In genomic region chrX:86910027-86910426, GRCh38 we compare ENCODE assay signal across 11 cellular contexts.
"Had no signal": no experiment of that assay in that cellular context is flagged by ENCODE, and none has a peak within 500 bp of the region (broad histone marks: within the 10 kb centered on the region; RNA-seq: fewer than 3 reads in every experiment).

No MANE protein-coding gene starts in this region.

- DNase-seq: GM23248, GOT3, H7, H9, HCEC 1CT, HFFc6 had no signal

- ATAC-seq: GM23338, HCT116 had no signal

- H3K36me3 ChIP-seq: HAP-1 had no signal

- H3K27ac ChIP-seq: GM23248 had no signal

- H3K4me1 Mint-ChIP-seq: GM23338 had no signal

- H3K27ac Mint-ChIP-seq: GM23338, H9, HFFc6 had no signal

- H3K4me2 ChIP-seq: GM23338 had no signal

- H3K4me3 ChIP-seq: GM23248, GM23338, HAP-1 had no signal

- FAIRE-seq: H1, H54 had no signal

- H3K4me1 ChIP-seq: HAP-1 had no signal

- H3K9ac ChIP-seq: GM23248 had no signal

- H3K4me3 Mint-ChIP-seq: GM23338, H9, HFFc6 had no signal

- H3K9me3 ChIP-seq: HAP-1 had no signal

- H3K9me3 Mint-ChIP-seq: GM23338 had no signal

- H2AFZ ChIP-seq: GM23248, GM23338 had no signal
